18 cellular contexts compared by ENCODE assay signal in the genomic region with DNA sequence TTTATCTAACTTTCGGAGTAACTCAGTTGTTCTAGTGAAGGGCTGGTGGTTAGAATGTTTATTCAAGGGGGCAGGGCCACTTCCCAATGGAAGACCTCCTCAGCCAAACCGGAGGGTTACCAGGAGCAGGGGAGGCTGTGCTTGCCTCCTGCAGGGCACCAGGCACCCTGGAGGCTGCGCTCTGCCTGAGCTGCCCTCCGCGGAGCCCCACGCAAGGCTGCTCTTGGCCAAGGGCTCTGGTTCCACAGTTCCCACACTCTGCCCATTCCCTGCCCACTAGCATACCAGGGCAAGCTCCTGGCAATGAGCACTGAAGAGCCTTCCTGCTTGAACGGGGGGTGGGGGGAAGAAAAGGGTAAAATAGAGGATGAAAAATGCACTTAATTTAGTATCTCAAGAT.
"Had no signal": no experiment of that assay in that cellular context is flagged by ENCODE, and none has a peak within 500 bp of the region (broad histone marks: within the 10 kb centered on the region; RNA-seq: fewer than 3 reads in every experiment).

No MANE protein-coding gene starts in this region.

- H3K4me3 Mint-ChIP-seq: activated T-cell treated with anti-CD3 and anti-CD28 coated beads, Interleukin-2, amount 50 U/mL, for 4 hours had no signal

- H3K4me1 ChIP-seq: lower lobe of right lung, prostate gland, tibial artery had no signal

- H3K36me3 ChIP-seq: brain microvascular endothelial cell, lower lobe of right lung, prostate gland, right atrium auricular region, tibial artery had no signal

- H3K27ac ChIP-seq: brain microvascular endothelial cell, coronary artery, lower lobe of right lung, prostate gland, right atrium auricular region, tibial artery had no signal

- H3K4me1 Mint-ChIP-seq: nephron had no signal

- H3K9me3 Mint-ChIP-seq: activated naive CD4-positive, alpha-beta T cell treated with anti-CD3 and anti-CD28 coated beads for 36 hours; activated T-cell treated with anti-CD3 and anti-CD28 coated beads, Interleukin-2, amount 50 U/mL, for 4 hours had no signal

- H3K9me3 ChIP-seq: lower lobe of right lung, prostate gland, right atrium auricular region, tibial artery had no signal

- ATAC-seq: left colon had no signal

- DNase-seq: activated CD4-positive, alpha-beta T cell treated with anti-CD3 and anti-CD28 coated beads, Interleukin-2, amount 50 U/mL, for 1 hour; activated CD4-positive, CD25-positive, alpha-beta regulatory T cell treated with anti-CD3 and anti-CD28 coated beads, Interleukin-2, amount 50 U/mL, for 72 hours; activated CD8-positive, alpha-beta memory T cell treated with anti-CD3 and anti-CD28 coated beads, Interleukin-2, amount 50 U/mL, for 4 hours; activated naive CD4-positive, alpha-beta T cell treated with anti-CD3 and anti-CD28 coated beads for 36 hours; activated T-cell treated with anti-CD3 and anti-CD28 coated beads, Interleukin-2, amount 50 U/mL, for 4 hours; aorta; brain microvascular endothelial cell; central memory CD4-positive, alpha-beta T cell; left colon; lower lobe of right lung; stimulated activated CD4-positive, alpha-beta T cell treated with anti-CD3 and anti-CD28 coated beads, Interleukin-12 subunit alpha, Interleukin-12 subunit beta, amount 100 ng/mL, for 4 hours; stimulated activated CD4-positive, alpha-beta T cell treated with anti-CD3 and anti-CD28 coated beads, Interleukin-1b, Interleukin-23, amount 100 ng/mL, for 48 hours; stimulated activated CD8-positive, alpha-beta memory T cell treated with anti-CD3 and anti-CD28 coated beads, Interleukin-4, amount 100 ng/mL, for 48 hours; tibial artery had no signal

- H3K27ac Mint-ChIP-seq: activated naive CD4-positive, alpha-beta T cell treated with anti-CD3 and anti-CD28 coated beads for 36 hours; nephron had no signal

- H3K27me3 ChIP-seq: right atrium auricular region had no signal

- H3K4me3 ChIP-seq: prostate gland, tibial artery had no signal
